Comparison of ENCODE assay signal across 20 cellular contexts in genomic region chr1:39431927-39432326, GRCh38. TPM values are rescaled to one million over a fixed set of nuclear protein-coding genes. Genes with fewer than 3 reads are reported as not detected.
DNase-seq lines count a peak whose midpoint lies in the region; ATAC-seq and TF ChIP-seq lines count a peak whose summit lies in the region.
"Had no signal": no experiment of that assay in that cellular context is flagged by ENCODE, and none has a peak within 500 bp of the region (broad histone marks: within the 10 kb centered on the region; RNA-seq: fewer than 3 reads in every experiment).

No MANE protein-coding gene starts in this region.

- H3K27me3 Mint-ChIP-seq in WTC11 (ENCODE audit: low read depth) = no peaks in the 10 kb centered on the region; the same call in 1 of the 2 replicates
- H3K27me3 Mint-ChIP-seq: activated naive CD8-positive, alpha-beta T cell treated with anti-CD3 and anti-CD28 coated beads, Interleukin-2, amount 10 ng/mL, durations not matched to agents 7 days and 5 days had no signal

- no peaks in the 10 kb centered on the region for H3K27me3 ChIP-seq in sigmoid colon

- H3K36me3 Mint-ChIP-seq in WTC11 = peaks cover 95% of the 10 kb centered on the region

- peak overlapping the region; percentile 58; the same call in 1 of the 2 replicates for H3K27ac Mint-ChIP-seq in WTC11
- H3K27ac Mint-ChIP-seq: activated naive CD8-positive, alpha-beta T cell treated with anti-CD3 and anti-CD28 coated beads, Interleukin-2, amount 10 ng/mL, durations not matched to agents 7 days and 5 days had no signal

- WGBS in sigmoid colon, 2 donors = 81 to 90% methylated on average over 5 of the region's 5 CpGs

- CTCF ChIA-PET in WTC11 (lab: Charles Lee) = interaction anchor here (0.8 kb wide), 1 partner anchor 107 kb away, joined by 3 read pairs; no protein-coding TSS in a partner anchor

- TF ChIP-seq POLR2A in sigmoid colon (IDR thresholded peaks at IDR 0.05) = no peak

- peak; percentile 34 for DNase-seq in EH (ENCODE audit: low read depth)
- DNase-seq in WTC11 (ENCODE audit: low spot score) = no peak
- DNase-seq in fibroblast of peridontal ligament (ENCODE audit: extremely low read depth) = peak; percentile 21
- no peak for DNase-seq in sigmoid colon
- DNase-seq in NCI-H1417 (lab: John Stamatoyannopoulos, UW) = no peak
- DNase-seq in ecto neural progenitor cell (ENCODE audit: low spot score) = no peak
- DNase-seq: activated CD4-positive, alpha-beta T cell treated with anti-CD3 and anti-CD28 coated beads for 4 hours; activated naive CD8-positive, alpha-beta T cell treated with anti-CD3 and anti-CD28 coated beads, Interleukin-2, amount 10 ng/mL, durations not matched to agents 7 days and 5 days; AML-193; cerebellar nuclear complex; MV-4-11; NCI-H2029 treated with DMSO at 0.1 percent for 48 hours; NCI-H526 treated with DMSO at 0.1 percent for 48 hours; SIG-M5; T1000 had no signal

- no peaks in the 10 kb centered on the region for H3K9me3 Mint-ChIP-seq in WTC11
- H3K9me3 Mint-ChIP-seq: activated naive CD8-positive, alpha-beta T cell treated with anti-CD3 and anti-CD28 coated beads, Interleukin-2, amount 10 ng/mL, durations not matched to agents 7 days and 5 days had no signal

- TF ChIP-seq CTCF in WTC11 (IDR thresholded peaks at IDR 0.05) (no peak), sigmoid colon (IDR thresholded peaks at IDR 0.05) (no peak)

- H3K4me3 Mint-ChIP-seq in WTC11 = no peak overlapping the region
- H3K4me3 Mint-ChIP-seq: activated naive CD8-positive, alpha-beta T cell treated with anti-CD3 and anti-CD28 coated beads, Interleukin-2, amount 10 ng/mL, durations not matched to agents 7 days and 5 days had no signal

- POLR2A ChIA-PET in WTC11 (lab: Charles Lee) = no interaction called here

- intact Hi-C loops in sigmoid colon (cut with DNase I) = no loop called here

- H3K9me3 ChIP-seq in sigmoid colon = no peaks in the 10 kb centered on the region

- no peak overlapping the region for H3K4me3 ChIP-seq in sigmoid colon
- H3K4me3 ChIP-seq: lung had no signal

- H3K36me3 ChIP-seq in sigmoid colon = peaks cover 8 to 92% (median 42%) of the 10 kb centered on the region in 4 donors

- no peak for TF ChIP-seq EP300 in sigmoid colon (IDR thresholded peaks at IDR 0.05)

- no peaks in the 10 kb centered on the region for H3K4me1 Mint-ChIP-seq in WTC11
- H3K4me1 Mint-ChIP-seq: activated naive CD8-positive, alpha-beta T cell treated with anti-CD3 and anti-CD28 coated beads, Interleukin-2, amount 10 ng/mL, durations not matched to agents 7 days and 5 days had no signal

- peaks cover 0 to 37% (median 27%) of the 10 kb centered on the region in 4 donors for H3K4me1 ChIP-seq in sigmoid colon

- H3K27ac ChIP-seq in sigmoid colon = peak overlapping the region in 3 of 4 donors; percentile 3 to 64 (median 43)
- H3K27ac ChIP-seq: epithelial cell of prostate had no signal

- no peak for ATAC-seq in WTC11
- ATAC-seq in HG03045 (IDR thresholded peaks at IDR 0.05; ENCODE audit: unreplicated experiment) = no peak
- ATAC-seq in HG03280 (IDR thresholded peaks at IDR 0.05; ENCODE audit: unreplicated experiment) = no peak

TF ChIP-seq in WTC11, 78 proteins besides CTCF, POLR2A, EP300 and RAD21 (continues in another document):
- no peak for TF ChIP-seq ZNF532 (CRISPR knock-in tag; IDR thresholded peaks at IDR 0.05; ENCODE audit: borderline replicate concordance)
- TF ChIP-seq ARID4B (CRISPR knock-in tag; IDR thresholded peaks at IDR 0.05; ENCODE audit: borderline replicate concordance) = no peak
- no peak for TF ChIP-seq ZMAT4 (CRISPR knock-in tag; IDR thresholded peaks at IDR 0.05)
- TF ChIP-seq ZNF512 (CRISPR knock-in tag; IDR thresholded peaks at IDR 0.05; ENCODE audit: borderline replicate concordance) = no peak
- TF ChIP-seq MXD4 (CRISPR knock-in tag; IDR thresholded peaks at IDR 0.05; ENCODE audit: borderline replicate concordance) = no peak
- TF ChIP-seq E2F1 (CRISPR knock-in tag; IDR thresholded peaks at IDR 0.05) = no peak

RNA-seq across cellular contexts. Expression of gene BMP8A, which starts 59.5 kb away (rescaled TPM):
- total RNA-seq in WTC11 (2021) (0.94 to 1.2 TPM (median 1.0 TPM) in 3 replicates), sigmoid colon (1 to 10 TPM in 2 of 4 donors, under 1 TPM in 2; 0.27 to 3.2 (median 0.99) TPM)
- under 1 TPM in 2 of 3 donors, not detected in 1; 0.60 to 0.79 TPM for polyA plus RNA-seq in sigmoid colon
- total RNA-seq: subcutaneous adipose tissue had no signal

Comparison
In these comparisons a context has a peak if more than half of its experiments do, and no peak if none do; other contexts are left out.
1. DNase-seq: peak in EH (single experiment) and fibroblast of peridontal ligament (single experiment); none in WTC11 (single experiment), sigmoid colon (single experiment), NCI-H1417 (0 of 3) and ecto neural progenitor cell (single experiment).